1 cellular context compared by ENCODE assay signal in the genomic region with DNA sequence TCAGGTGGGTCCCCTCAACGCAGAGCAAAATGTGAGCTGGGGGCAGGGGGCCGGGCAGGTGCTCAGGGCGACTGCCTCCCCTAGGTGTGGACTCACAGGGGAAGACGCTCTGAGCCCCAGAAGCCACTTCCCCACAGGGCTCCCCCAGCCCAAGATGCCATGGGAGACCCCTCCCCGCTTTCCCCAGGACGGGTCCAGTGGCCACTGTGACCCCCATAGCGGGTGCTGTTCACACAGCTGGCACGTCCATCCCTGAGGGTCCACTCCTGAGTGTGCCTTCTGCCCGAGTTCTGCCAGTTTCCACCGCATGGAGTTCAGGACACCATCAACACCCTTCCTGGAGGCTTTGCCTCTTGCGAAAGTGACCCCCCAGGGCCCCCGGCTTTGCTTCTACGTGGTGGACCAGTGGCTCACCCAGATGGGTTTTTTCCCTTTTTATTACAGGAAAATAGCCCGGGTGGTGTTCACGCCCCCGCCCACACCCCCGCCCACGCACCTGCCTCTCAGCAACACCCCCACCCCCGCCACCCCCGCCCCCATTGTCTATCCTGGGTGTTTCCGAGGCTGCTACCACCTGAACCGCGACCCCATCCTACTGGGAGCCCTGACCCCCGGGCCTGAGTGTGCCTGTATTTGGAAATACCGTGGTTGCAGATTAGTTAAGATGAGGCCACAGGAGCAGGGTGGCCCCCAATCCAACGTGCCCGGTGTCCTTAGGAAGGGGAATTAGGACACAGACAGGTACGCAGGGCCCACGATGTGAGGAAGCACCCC.
TF ChIP-seq lines count a peak whose summit lies in the region.

No MANE protein-coding gene starts in this region.

TF ChIP-seq in GM12878, 131 proteins besides CTCF, POLR2A, EP300 and RAD21 (continued from another document):
- TF ChIP-seq, protein P1, sequence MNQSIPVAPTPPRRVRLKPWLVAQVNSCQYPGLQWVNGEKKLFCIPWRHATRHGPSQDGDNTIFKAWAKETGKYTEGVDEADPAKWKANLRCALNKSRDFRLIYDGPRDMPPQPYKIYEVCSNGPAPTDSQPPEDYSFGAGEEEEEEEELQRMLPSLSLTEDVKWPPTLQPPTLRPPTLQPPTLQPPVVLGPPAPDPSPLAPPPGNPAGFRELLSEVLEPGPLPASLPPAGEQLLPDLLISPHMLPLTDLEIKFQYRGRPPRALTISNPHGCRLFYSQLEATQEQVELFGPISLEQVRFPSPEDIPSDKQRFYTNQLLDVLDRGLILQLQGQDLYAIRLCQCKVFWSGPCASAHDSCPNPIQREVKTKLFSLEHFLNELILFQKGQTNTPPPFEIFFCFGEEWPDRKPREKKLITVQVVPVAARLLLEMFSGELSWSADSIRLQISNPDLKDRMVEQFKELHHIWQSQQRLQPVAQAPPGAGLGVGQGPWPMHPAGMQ (IDR thresholded peaks at IDR 0.05; ENCODE audit: borderline replicate concordance): no peak
